14 cellular contexts compared by ENCODE assay signal in genomic region chr2:65256088-65256487, GRCh38. TPM values are rescaled to one million over a fixed set of nuclear protein-coding genes. Genes with fewer than 3 reads are reported as not detected.
DNase-seq lines count a peak whose midpoint lies in the region; ATAC-seq, FAIRE-seq and TF ChIP-seq lines count a peak whose summit lies in the region.
"Had no signal": no experiment of that assay in that cellular context is flagged by ENCODE, and none has a peak within 500 bp of the region (broad histone marks: within the 10 kb centered on the region; RNA-seq: fewer than 3 reads in every experiment).

No MANE protein-coding gene starts in this region.

- no peak overlapping the region for H3K23ac ChIP-seq in IMR-90 (ENCODE audit: low read depth, low read length)

- H3K79me2 ChIP-seq in osteoblast (ENCODE audit: insufficient read depth, low read length), result peaks cover 74% of the 10 kb centered on the region

- H3K9ac ChIP-seq in IMR-90 (ENCODE audit: low read depth, low read length), result no peak overlapping the region

- H3K18ac ChIP-seq in IMR-90 (ENCODE audit: low read depth, low read length), result no peak overlapping the region

- no CpG with 5 or more reads among the region's 1 CpG for WGBS in IMR-90 (ENCODE audit: extremely low coverage in 2 of 2, insufficient read length in 1 of 2), 2 experiments
- 96 to 100% methylated on average over 1 of the region's 1 CpG for WGBS in transverse colon (ENCODE audit: low coverage in 1 of 2), 2 donors

- no peak overlapping the region for H2BK5ac ChIP-seq in IMR-90 (ENCODE audit: low read depth, low read length, poor library complexity, severe bottlenecking)

- H3K79me1 ChIP-seq in IMR-90 (ENCODE audit: low read depth in 1 of 2, low read length in 2 of 2), result peaks cover 21 to 26% of the 10 kb centered on the region in 2 experiments

- H3K36me3 ChIP-seq in IMR-90 (ENCODE audit: control insufficient read depth, insufficient read depth, low read length) (peaks cover 26% of the 10 kb centered on the region), osteoblast (ENCODE audit: insufficient read depth, low read length) (peaks cover 73% of the 10 kb centered on the region), transverse colon (peaks cover 0 to 43% (median 18%) of the 10 kb centered on the region in 4 donors)
- H3K36me3 ChIP-seq: colonic mucosa had no signal

- TF ChIP-seq POLR2A in IMR-90 (IDR thresholded peaks at IDR 0.05; ENCODE audit: low read depth, low read length) (no peak), transverse colon (IDR thresholded peaks at IDR 0.05) (no peak)

- POLR2A ChIA-PET in IMR-90 (lab: Charles Lee; ENCODE audit: unreplicated experiment), result no interaction called here

- TF ChIP-seq CTCF in IMR-90 (conservative IDR thresholded peaks at IDR 0.05; ENCODE audit: low read depth, low read length) (peak; percentile 18; the same call in 1 of the 2 replicates), osteoblast (IDR thresholded peaks at IDR 0.05; ENCODE audit: extremely low read depth, low read depth, low read length) (peak; percentile 10), transverse colon (IDR thresholded peaks at IDR 0.05) (no peak)

- H4K20me1 ChIP-seq in IMR-90 (ENCODE audit: insufficient read depth, low read length) (peaks cover 24% of the 10 kb centered on the region), osteoblast (ENCODE audit: insufficient read depth, low read length) (peaks cover 35% of the 10 kb centered on the region)

- no peak overlapping the region for H3K56ac ChIP-seq in IMR-90 (ENCODE audit: extremely low read depth, insufficient read depth, low read length)

- ATAC-seq in IMR-90 (ENCODE audit: low read depth) (no peak), GM18873 (IDR thresholded peaks at IDR 0.05; ENCODE audit: low FRiP score, unreplicated experiment) (no peak)
- ATAC-seq: Right ventricle myocardium inferior had no signal

- H3K9me3 ChIP-seq in IMR-90 (ENCODE audit: control insufficient read depth, insufficient read depth, low read length) (no peaks in the 10 kb centered on the region), osteoblast (ENCODE audit: low read depth, low read length) (no peaks in the 10 kb centered on the region), transverse colon (no peaks in the 10 kb centered on the region)
- H3K9me3 ChIP-seq: colonic mucosa, thoracic aorta had no signal

- H2AFZ ChIP-seq in IMR-90 (replicated peaks; ENCODE audit: low read length, poor library complexity), result no peak overlapping the region
- no peak overlapping the region for H2AFZ ChIP-seq in osteoblast (ENCODE audit: low read length)

- H3K9me1 ChIP-seq in IMR-90 (ENCODE audit: insufficient read depth, low read length), result peaks cover 4% of the 10 kb centered on the region; the same call in 1 of the 2 replicates

- H4K5ac ChIP-seq in IMR-90 (ENCODE audit: low read depth, low read length), result no peak overlapping the region

- H4K8ac ChIP-seq in IMR-90 (ENCODE audit: low read depth in 2 of 2, low read length in 2 of 2), result no peak overlapping the region

- no peak for TF ChIP-seq EP300 in transverse colon (IDR thresholded peaks at IDR 0.05; ENCODE audit: low read depth)

- no peak overlapping the region for H2AK5ac ChIP-seq in IMR-90 (ENCODE audit: low read depth, low read length)

- dilution Hi-C loops in IMR-90 (cut with HindIII; ENCODE audit: low sequenced_read_pairs, unreplicated experiment), result no loop called here

- H3K4me3 ChIP-seq in IMR-90 (ENCODE audit: insufficient read depth, low read depth, low read length) (no peak overlapping the region), osteoblast (ENCODE audit: insufficient read depth, low read length) (no peak overlapping the region), transverse colon (no peak overlapping the region)
- H3K4me3 ChIP-seq: colonic mucosa, smooth muscle cell, thoracic aorta had no signal

- intact Hi-C loops in IMR-90 (cut with micrococcal nuclease), result no loop called here
- intact Hi-C loops in transverse colon (cut with DNase I; ENCODE audit: low total_unique reads), result no loop called here

- no peak overlapping the region for H3K14ac ChIP-seq in IMR-90 (replicated peaks; ENCODE audit: low read depth, low read length)

- CTCF ChIA-PET in IMR-90 (lab: Yijun Ruan, JAX), result no interaction called here

- H3K4me1 ChIP-seq in IMR-90 (ENCODE audit: control insufficient read depth, insufficient read depth, low read length) (no peaks in the 10 kb centered on the region), osteoblast (ENCODE audit: insufficient read depth, low read length) (no peaks in the 10 kb centered on the region), transverse colon (peaks cover 0 to 9% (median 0%) of the 10 kb centered on the region in 4 donors)
- H3K4me1 ChIP-seq: colonic mucosa had no signal

- no peak overlapping the region for H2AK9ac ChIP-seq in IMR-90 (replicated peaks; ENCODE audit: low read depth, low read length, poor library complexity)

- H2BK15ac ChIP-seq in IMR-90 (ENCODE audit: low read depth, low read length), result no peak overlapping the region

- no TSS peak for BruUV-seq in IMR-90 (replicated peaks; lab: Mats Ljungman, UMichigan)

- TF ChIP-seq RAD21 in IMR-90 (IDR thresholded peaks at IDR 0.05; ENCODE audit: low read length), result no peak

- no peaks in the 10 kb centered on the region for H3K27me3 ChIP-seq in IMR-90 (ENCODE audit: control insufficient read depth, insufficient read depth, low read length)
- no peaks in the 10 kb centered on the region for H3K27me3 ChIP-seq in osteoblast (ENCODE audit: insufficient read depth, low read length)
- no peaks in the 10 kb centered on the region for H3K27me3 ChIP-seq in transverse colon
- H3K27me3 ChIP-seq: colonic mucosa had no signal

- in situ Hi-C loops in IMR-90 (cut with MboI; ENCODE audit: low sequenced_read_pairs), result no loop called here
- in situ Hi-C loops in transverse colon (cut with MboI; ENCODE audit: low pct_ligation_motif_present in 1 of 4, low pct_unique_long_range_greater_than_20kb in 1 of 4, low sequenced_read_pairs in 3 of 4), result loop anchor here in 2 of 4 donors (25.0 kb wide), 1 partner anchor 181 kb away; the partner anchor contains the start of gene SPRED2 (in 2 of the 2)

- H3K4me2 ChIP-seq in IMR-90 (ENCODE audit: low read depth, low read length) (no peak overlapping the region), osteoblast (ENCODE audit: insufficient read depth, low read length) (no peak overlapping the region)
- H3K4me2 ChIP-seq: smooth muscle cell had no signal

- H4K91ac ChIP-seq in IMR-90 (ENCODE audit: insufficient read depth, low read depth, low read length), result no peak overlapping the region

- no peak overlapping the region for H2BK120ac ChIP-seq in IMR-90 (ENCODE audit: low read depth, low read length)

- DNase-seq in DMS53 (lab: John Stamatoyannopoulos, UW), result peak; percentile 17
- no peak for DNase-seq in DMS53 treated with DMSO at 0.1 percent for 48 hours (lab: John Stamatoyannopoulos, UW; ENCODE audit: unreplicated experiment)
- DNase-seq in IMR-90, result no peak
- DNase-seq in osteoblast (ENCODE audit: insufficient read length, low spot score, missing footprints), result no peak
- DNase-seq in T-helper 9 cell, result no peak
- no peak for DNase-seq in transverse colon
- DNase-seq: colonic mucosa, naive B cell, NCI-H345 had no signal

- H3K27ac ChIP-seq in IMR-90 (ENCODE audit: insufficient read depth, low read length) (no peak overlapping the region), osteoblast (ENCODE audit: low read depth, low read length) (peak overlapping the region; percentile 1), transverse colon (no peak overlapping the region)
- H3K27ac ChIP-seq: colonic mucosa, thoracic aorta had no signal

- no peak overlapping the region for H3K4ac ChIP-seq in IMR-90 (ENCODE audit: low read depth, low read length)

- H2BK20ac ChIP-seq in IMR-90 (ENCODE audit: low read depth, low read length), result no peak overlapping the region

- FAIRE-seq in TTC549 (lab: Jason Lieb, UNC), result peak; percentile 17

TF ChIP-seq in IMR-90, 13 proteins besides CTCF, POLR2A, EP300 and RAD21:
- no peak for TF ChIP-seq NFE2L2 (IDR thresholded peaks at IDR 0.05; ENCODE audit: low read depth, low read length)
- no peak for TF ChIP-seq ELK1 (IDR thresholded peaks at IDR 0.05; ENCODE audit: borderline replicate concordance, low read depth, low read length)
- no peak; the same call in 1 of the 2 replicates for TF ChIP-seq SMC3 (IDR thresholded peaks at IDR 0.05; ENCODE audit: low read depth, low read length)

RNA-seq across cellular contexts. Expression of gene ACTR2, which starts 28.5 kb away (rescaled TPM):
- 205 and 224 TPM in 2 replicates for total RNA-seq in IMR-90 (2012; rRNA removed)
- 98.9 and 141 TPM in 2 replicates for polyA plus RNA-seq in IMR-90 (2012; rRNA removed)
- 20.1 and 34.5 TPM in 2 replicates for polyA plus RNA-seq in IMR-90 (2012; cell fraction: cytosol; rRNA removed)
- polyA plus RNA-seq in IMR-90 (2012; cell fraction: nucleus; rRNA removed; ENCODE audit: low replicate concordance), result 2.4 and 26.8 TPM in 2 replicates
- 110 and 114 TPM in 2 replicates for total RNA-seq in osteoblast
- total RNA-seq in transverse colon, result 100 to 1,000 TPM in 1 of 4 donors, 10 to 100 TPM in 3; 56.9 to 123 (median 81.8) TPM

Comparison
In these comparisons a context has a peak if more than half of its experiments do, and no peak if none do; other contexts are left out.
1. CTCF ChIP-seq: peak in IMR-90 (single experiment) and osteoblast (single experiment); none in transverse colon (0 of 5).